8 cellular contexts compared by ENCODE assay signal in the genomic region with DNA sequence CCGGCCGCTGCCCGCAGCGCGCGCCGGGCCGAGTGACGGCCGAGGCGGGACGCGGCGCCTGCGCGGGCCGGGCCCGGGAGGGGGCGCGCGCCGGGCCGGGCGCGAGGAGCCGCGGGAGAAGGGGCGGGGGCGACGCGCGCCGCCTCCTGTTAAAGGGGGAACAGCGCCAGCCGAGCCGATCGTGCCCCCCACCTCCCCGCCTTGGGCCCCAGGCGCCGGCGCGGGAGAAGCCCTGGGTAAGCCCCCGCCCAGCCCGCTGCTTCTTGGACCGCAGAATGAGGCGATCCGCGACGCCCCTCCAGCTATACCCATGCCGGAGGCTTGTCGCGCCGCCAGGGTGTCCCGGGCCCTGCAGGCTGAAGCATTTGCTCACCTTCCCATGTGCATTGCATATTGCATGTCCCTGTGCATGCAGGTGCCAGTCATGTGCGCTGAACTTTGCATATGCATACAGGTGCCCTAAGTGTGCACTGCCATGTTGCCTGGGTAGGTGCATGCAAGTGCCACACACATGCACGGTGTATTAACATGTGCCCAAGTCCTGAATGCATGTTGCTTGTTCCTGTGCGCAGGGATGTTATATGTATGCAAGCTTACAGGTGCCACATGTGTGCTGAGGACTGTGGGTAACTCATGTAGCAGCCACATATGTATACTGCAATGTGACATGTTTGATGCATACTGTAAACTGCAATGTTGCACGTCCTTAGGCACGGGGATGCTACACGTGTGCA. TPM values are rescaled to one million over a fixed set of nuclear protein-coding genes. Genes with fewer than 3 reads are reported as not detected.
DNase-seq lines count a peak whose midpoint lies in the region; ATAC-seq and TF ChIP-seq lines count a peak whose summit lies in the region.

Gene ADGRB2 (minus strand): TSS at position 34 of the 734 bp plus-strand sequence. CDS start 7,119 bp downstream, outside the sequence.

- no peaks in the 10 kb centered on the region for H3K9me3 ChIP-seq in SU-DHL-6 (ENCODE audit: insufficient read depth, low read length)
- H3K9me3 ChIP-seq in ectodermal cell (ENCODE audit: control insufficient read depth, low read length) = no peaks in the 10 kb centered on the region

- peak within 1 kb of the TSS; percentile 65 for H3K9ac ChIP-seq in SU-DHL-6 (ENCODE audit: low read length)

- H3K9me2 ChIP-seq in SU-DHL-6 (replicated peaks; ENCODE audit: insufficient read depth, low read length) = no peaks in the 10 kb centered on the region

- DNase-seq in GM13977 (ENCODE audit: low spot score) (peak; percentile 67), naive B cell (peak; percentile 52)

- H3K4me1 ChIP-seq in ACC112 (ENCODE audit: control insufficient read depth, insufficient read depth, low read length, unreplicated experiment) (peaks cover 34% of the 10 kb centered on the region), ectodermal cell (ENCODE audit: control insufficient read depth, insufficient read depth, low read length) (peaks cover 46% of the 10 kb centered on the region)

- peaks cover 7% of the 10 kb centered on the region for H3F3A ChIP-seq in SU-DHL-6 (ENCODE audit: insufficient read depth)

- no peaks in the 10 kb centered on the region for H3K79me2 ChIP-seq in ACC112 (ENCODE audit: control insufficient read depth, insufficient read depth, low read length, unreplicated experiment)
- no peaks in the 10 kb centered on the region for H3K79me2 ChIP-seq in SU-DHL-6 (ENCODE audit: insufficient read depth, low read length)

- ATAC-seq in naive B cell (ENCODE audit: low read depth in 2 of 2) = peak; percentile 57 to 63
- no peak for ATAC-seq in GM21528 (IDR thresholded peaks at IDR 0.05; ENCODE audit: low FRiP score, unreplicated experiment)
- ATAC-seq in GM19324 (IDR thresholded peaks at IDR 0.05; ENCODE audit: low FRiP score, unreplicated experiment) = no peak
- no peak for ATAC-seq in GM21381 (IDR thresholded peaks at IDR 0.05; ENCODE audit: unreplicated experiment)

- H3K27ac Mint-ChIP-seq in naive B cell = peak within 1 kb of the TSS in 4 of 6 donors; percentile 32 to 69 (median 48)

- peak within 1 kb of the TSS; percentile 68 for H3K4me2 ChIP-seq in SU-DHL-6 (ENCODE audit: low read depth, low read length, poor library complexity, severe bottlenecking)

- H3K27ac ChIP-seq in ACC112 (ENCODE audit: low read depth, low read length) (no peak within 1 kb of the TSS), SU-DHL-6 (ENCODE audit: low read depth, low read length) (peak within 1 kb of the TSS; percentile 58), ectodermal cell (ENCODE audit: insufficient read depth, low read depth, low read length, poor library complexity, severe bottlenecking) (no peak within 1 kb of the TSS)

- peak within 1 kb of the TSS; percentile 61 for H2AFZ ChIP-seq in ACC112 (ENCODE audit: low read length, unreplicated experiment)
- peak within 1 kb of the TSS; percentile 24 for H2AFZ ChIP-seq in SU-DHL-6 (ENCODE audit: low read depth, low read length, severe bottlenecking)

- H3K4me1 Mint-ChIP-seq in naive B cell = peaks cover 35 to 47% (median 41%) of the 10 kb centered on the region in 3 donors

- WGBS in ectodermal cell, 2 experiments = 7% methylated on average over 60 of the region's 60 CpGs

- H3K4me3 ChIP-seq in ACC112 (ENCODE audit: low read depth, low read length) (peak within 1 kb of the TSS; percentile 81), SU-DHL-6 (ENCODE audit: insufficient read depth, low read length, poor library complexity, severe bottlenecking) (peak within 1 kb of the TSS; percentile 56), ectodermal cell (ENCODE audit: insufficient read depth, low read depth, low read length) (peak within 1 kb of the TSS; percentile 55)

- peaks cover 3 to 22% (median 9%) of the 10 kb centered on the region in 3 donors for H3K27me3 Mint-ChIP-seq in naive B cell

- in situ Hi-C loops in GM13977 (cut with MboI; ENCODE audit: low pct_unique_long_range_greater_than_20kb, low sequenced_read_pairs, unreplicated experiment) = no loop called here

- no peaks in the 10 kb centered on the region for H3K27me3 ChIP-seq in ACC112 (ENCODE audit: insufficient read depth, low read length)
- no peaks in the 10 kb centered on the region for H3K27me3 ChIP-seq in SU-DHL-6 (ENCODE audit: low read length)
- H3K27me3 ChIP-seq in ectodermal cell (ENCODE audit: control insufficient read depth, insufficient read depth, low read length, poor library complexity, severe bottlenecking) = peaks cover 41% of the 10 kb centered on the region

- peak within 1 kb of the TSS; percentile 80 to 93 (median 86) for H3K4me3 Mint-ChIP-seq in naive B cell

- no peaks in the 10 kb centered on the region for H3K9me3 Mint-ChIP-seq in naive B cell

- TF ChIP-seq CTCF in GM13977 (IDR thresholded peaks at IDR 0.05; ENCODE audit: extremely low read depth, insufficient read depth, missing control alignments) = peak; percentile 8
- TF ChIP-seq CTCF in SU-DHL-6 (IDR thresholded peaks at IDR 0.05; ENCODE audit: insufficient read depth, low read length, poor library complexity, severe bottlenecking) = no peak

- no peaks in the 10 kb centered on the region for H3K36me3 ChIP-seq in ACC112 (ENCODE audit: insufficient read depth, low read length)
- H3K36me3 ChIP-seq in SU-DHL-6 (ENCODE audit: low read length) = no peaks in the 10 kb centered on the region
- H3K36me3 ChIP-seq in ectodermal cell (ENCODE audit: control insufficient read depth, insufficient read depth, low read length) = no peaks in the 10 kb centered on the region

- no peaks in the 10 kb centered on the region for H3K36me3 Mint-ChIP-seq in naive B cell

- peaks cover 7% of the 10 kb centered on the region for H4K20me1 ChIP-seq in SU-DHL-6 (ENCODE audit: low read depth, low read length)

RNA-seq across cellular contexts. Expression of gene ADGRB2, which starts in this region (rescaled TPM):
- polyA plus RNA-seq in ectodermal cell (2013, experiment 1 of 4) = 19.7 TPM
- 23.9 TPM for polyA plus RNA-seq in ectodermal cell (2013, experiment 2 of 4)
- polyA plus RNA-seq in ectodermal cell (2013, experiment 3 of 4) = 20.4 TPM
- polyA plus RNA-seq in ectodermal cell (2013, experiment 4 of 4) = 24.6 TPM
- not detected for polyA plus RNA-seq in naive B cell (ENCODE audit: low read depth in 6 of 6)

Comparison
In these comparisons a context has a peak if more than half of its experiments do, and no peak if none do; other contexts are left out.
1. Peak in DNase-seq and ATAC-seq in naive B cell; RNA of the gene not detected or under 1 TPM.